22 cellular contexts compared by ENCODE assay signal in the genomic region with DNA sequence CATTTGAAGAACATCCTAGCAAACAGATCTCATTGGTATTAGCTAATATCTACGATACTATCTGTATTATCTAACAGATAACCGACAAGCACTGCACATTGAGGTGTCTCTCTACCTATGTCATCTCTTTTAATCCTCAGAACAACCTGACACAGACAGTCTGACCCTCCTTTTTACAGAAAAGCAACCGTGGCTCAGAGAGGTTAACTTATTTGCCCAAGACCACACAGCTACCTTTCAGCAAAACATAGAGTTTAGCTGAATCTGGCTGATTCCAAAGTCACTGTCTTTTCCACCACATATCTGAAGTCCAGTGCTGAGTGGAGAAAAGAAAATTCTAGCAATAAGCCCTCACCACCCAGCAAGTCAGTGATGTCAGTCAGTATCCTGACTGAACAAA.
A peak's percentile ranks its signal among the peaks of the same experiment; 100 is the strongest.
DNase-seq lines count a peak whose midpoint lies in the region; ATAC-seq and TF ChIP-seq lines count a peak whose summit lies in the region.
"Had no signal": no experiment of that assay in that cellular context is flagged by ENCODE, and none has a peak within 500 bp of the region (broad histone marks: within the 10 kb centered on the region; RNA-seq: fewer than 3 reads in every experiment).

No MANE protein-coding gene starts in this region.

- no peak overlapping the region for H2BK5ac ChIP-seq in mesenchymal stem cell (ENCODE audit: low read depth, low read length, poor library complexity, severe bottlenecking)

- H4K91ac ChIP-seq in mesenchymal stem cell (ENCODE audit: low read length), result no peak overlapping the region

- H3K14ac ChIP-seq in mesenchymal stem cell (ENCODE audit: low read length in 2 of 2), result peak overlapping the region in 1 of 2 experiments; percentile 45

- H3K4me2 ChIP-seq in mesenchymal stem cell (ENCODE audit: low read length, poor library complexity, severe bottlenecking), result no peak overlapping the region
- H3K4me2 ChIP-seq: BLaER1 had no signal

- H3K4me3 ChIP-seq in gastrocnemius medialis, result no peak overlapping the region
- no peak overlapping the region for H3K4me3 ChIP-seq in mesenchymal stem cell (ENCODE audit: insufficient read depth in 1 of 2, low read depth in 1 of 2, low read length in 2 of 2)
- no peak overlapping the region for H3K4me3 ChIP-seq in adrenal gland
- H3K4me3 ChIP-seq: BLaER1, GM12878 had no signal

- ATAC-seq in WTC11 (no peak), gastrocnemius medialis (no peak), HG03439 (IDR thresholded peaks at IDR 0.05; ENCODE audit: unreplicated experiment) (no peak)
- ATAC-seq: GM12878 had no signal

- H3K36me3 ChIP-seq in gastrocnemius medialis (no peaks in the 10 kb centered on the region), mesenchymal stem cell (ENCODE audit: control insufficient read depth in 1 of 2, insufficient read depth in 2 of 2, low read depth in 1 of 2, low read length in 2 of 2) (no peaks in the 10 kb centered on the region), adrenal gland (replicated peaks in 1 of 2) (no peaks in the 10 kb centered on the region)
- H3K36me3 ChIP-seq: BE2C, BLaER1 had no signal

- H3K27ac Mint-ChIP-seq in WTC11, result 0 out of 2 replicates have a peak overlapping the region, but pooled peaks have one; percentile 14
- H3K27ac Mint-ChIP-seq: CD4-positive, alpha-beta memory T cell; CD4-positive, CD25-positive, alpha-beta regulatory T cell had no signal

- 97% methylated on average over 3 of the region's 3 CpGs for WGBS in mesenchymal stem cell
- WGBS in adrenal gland, 4 donors, result 90 to 93% (median 91%) methylated on average over 3 of the region's 3 CpGs

- H3K4me1 ChIP-seq in gastrocnemius medialis (peaks cover 40 to 50% of the 10 kb centered on the region in 2 donors), mesenchymal stem cell (ENCODE audit: control insufficient read depth, insufficient read depth, low read depth, low read length) (peaks cover 5% of the 10 kb centered on the region), adrenal gland (replicated peaks in 1 of 2) (no peaks in the 10 kb centered on the region)
- H3K4me1 ChIP-seq: BE2C had no signal

- H2AK5ac ChIP-seq in mesenchymal stem cell (ENCODE audit: low read length, severe bottlenecking), result no peak overlapping the region

- H3K4me1 Mint-ChIP-seq in WTC11, result peaks cover 34% of the 10 kb centered on the region
- H3K4me1 Mint-ChIP-seq: CD4-positive, alpha-beta memory T cell; CD4-positive, CD25-positive, alpha-beta regulatory T cell; CD8-positive, alpha-beta memory T cell had no signal

- TF ChIP-seq POLR2A in gastrocnemius medialis (IDR thresholded peaks at IDR 0.05), result no peak
- TF ChIP-seq POLR2A in adrenal gland (IDR thresholded peaks at IDR 0.05), result no peak

- H3K79me1 ChIP-seq in mesenchymal stem cell (replicated peaks; ENCODE audit: low read length, poor library complexity, severe bottlenecking), result no peaks in the 10 kb centered on the region

- no peak overlapping the region for H3K9ac ChIP-seq in mesenchymal stem cell (ENCODE audit: low read length)
- H3K9ac ChIP-seq: BLaER1 had no signal

- no peak overlapping the region for H4K8ac ChIP-seq in mesenchymal stem cell (ENCODE audit: low read length)

- H3K27me3 ChIP-seq in gastrocnemius medialis (no peaks in the 10 kb centered on the region), mesenchymal stem cell (ENCODE audit: control insufficient read depth in 1 of 2, insufficient read depth in 1 of 2, low read length in 2 of 2) (no peaks in the 10 kb centered on the region), adrenal gland (no peaks in the 10 kb centered on the region)
- H3K27me3 ChIP-seq: BE2C, BLaER1 had no signal

- peak overlapping the region in 1 of 2 experiments; percentile 17 for H3K4ac ChIP-seq in mesenchymal stem cell (ENCODE audit: low read depth in 1 of 2, low read length in 2 of 2)

- H3K23ac ChIP-seq in mesenchymal stem cell (ENCODE audit: low read length in 2 of 2), result no peak overlapping the region

- no peak overlapping the region for H2AFZ ChIP-seq in mesenchymal stem cell (ENCODE audit: low read depth, low read length)

- no peak for DNase-seq in WTC11 (ENCODE audit: low spot score)
- DNase-seq in gastrocnemius medialis, result no peak
- no peak for DNase-seq in mesenchymal stem cell
- DNase-seq in adrenal gland, result no peak
- DNase-seq: 8988T; ACHN; BE2C; CD4-positive, alpha-beta memory T cell; CD4-positive, CD25-positive, alpha-beta regulatory T cell; CD8-positive, alpha-beta memory T cell; COR-L47; DMS 273 treated with DMSO at 0.1 percent for 48 hours; DMS153; DMS53; DMS79; DND-41; EL; GDM1 had no signal

- CTCF ChIA-PET in WTC11 (lab: Charles Lee), result no interaction called here

- H3K9me3 ChIP-seq in gastrocnemius medialis, result no peaks in the 10 kb centered on the region
- H3K9me3 ChIP-seq in mesenchymal stem cell (ENCODE audit: control insufficient read depth, low read length), result no peaks in the 10 kb centered on the region
- H3K9me3 ChIP-seq in adrenal gland (replicated peaks in 1 of 3), result no peaks in the 10 kb centered on the region
- H3K9me3 ChIP-seq: BE2C had no signal

- no peaks in the 10 kb centered on the region for H3K9me3 Mint-ChIP-seq in WTC11
- H3K9me3 Mint-ChIP-seq: CD4-positive, alpha-beta memory T cell; CD8-positive, alpha-beta memory T cell had no signal

- intact Hi-C loops in gastrocnemius medialis (cut with DNase I; ENCODE audit: low total_unique reads), result loop anchor here (5.0 to 10.0 kb wide), 2 partner anchors 548 to 610 kb away; no protein-coding TSS in a partner anchor
- intact Hi-C loops in adrenal gland (cut with DNase I), result no loop called here

- H2BK15ac ChIP-seq in mesenchymal stem cell (ENCODE audit: low read depth, poor library complexity, severe bottlenecking), result no peak overlapping the region

- TF ChIP-seq CTCF in WTC11 (IDR thresholded peaks at IDR 0.05) (no peak), gastrocnemius medialis (IDR thresholded peaks at IDR 0.05 in 4 of 5, conservative IDR thresholded peaks at IDR 0.05 in 1 of 5) (no peak), adrenal gland (IDR thresholded peaks at IDR 0.05) (no peak)

- no peak overlapping the region for H2BK12ac ChIP-seq in mesenchymal stem cell (ENCODE audit: low read length in 2 of 2)

- no peak overlapping the region for H3K4me3 Mint-ChIP-seq in WTC11
- H3K4me3 Mint-ChIP-seq: CD14-positive monocyte; CD4-positive, alpha-beta memory T cell; CD4-positive, CD25-positive, alpha-beta regulatory T cell; CD8-positive, alpha-beta memory T cell had no signal

- in situ Hi-C loops in gastrocnemius medialis (cut with MboI; ENCODE audit: low sequenced_read_pairs in 4 of 4), result loop anchor here in 2 of 4 donors (5.0 to 25.0 kb wide), 4 partner anchors 150 to 600 kb away; a partner anchor contains a TSS

- POLR2A ChIA-PET in WTC11 (lab: Charles Lee), result no interaction called here

- no peak overlapping the region for H3K18ac ChIP-seq in mesenchymal stem cell (ENCODE audit: low read depth in 1 of 2, low read length in 2 of 2)

- no peak overlapping the region for H2BK120ac ChIP-seq in mesenchymal stem cell (ENCODE audit: low read depth, low read length)

- no peaks in the 10 kb centered on the region for H3K27me3 Mint-ChIP-seq in WTC11 (ENCODE audit: low read depth)
- H3K27me3 Mint-ChIP-seq: CD4-positive, alpha-beta memory T cell had no signal

- H3K36me3 Mint-ChIP-seq in WTC11, result no peaks in the 10 kb centered on the region
- H3K36me3 Mint-ChIP-seq: CD4-positive, alpha-beta memory T cell; CD4-positive, CD25-positive, alpha-beta regulatory T cell had no signal

- H3K27ac ChIP-seq in gastrocnemius medialis (peak overlapping the region; percentile 84 to 89 (median 86)), mesenchymal stem cell (ENCODE audit: low read length, poor library complexity, severe bottlenecking) (no peak overlapping the region), adrenal gland (no peak overlapping the region)
- H3K27ac ChIP-seq: BLaER1 had no signal

TF ChIP-seq in WTC11, 78 proteins besides CTCF, POLR2A, EP300 and RAD21:
- no peak for TF ChIP-seq CREB1 (CRISPR knock-in tag; IDR thresholded peaks at IDR 0.05)
- TF ChIP-seq, protein P1, sequence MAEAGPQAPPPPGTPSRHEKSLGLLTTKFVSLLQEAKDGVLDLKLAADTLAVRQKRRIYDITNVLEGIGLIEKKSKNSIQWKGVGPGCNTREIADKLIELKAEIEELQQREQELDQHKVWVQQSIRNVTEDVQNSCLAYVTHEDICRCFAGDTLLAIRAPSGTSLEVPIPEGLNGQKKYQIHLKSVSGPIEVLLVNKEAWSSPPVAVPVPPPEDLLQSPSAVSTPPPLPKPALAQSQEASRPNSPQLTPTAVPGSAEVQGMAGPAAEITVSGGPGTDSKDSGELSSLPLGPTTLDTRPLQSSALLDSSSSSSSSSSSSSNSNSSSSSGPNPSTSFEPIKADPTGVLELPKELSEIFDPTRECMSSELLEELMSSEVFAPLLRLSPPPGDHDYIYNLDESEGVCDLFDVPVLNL (CRISPR knock-in tag; IDR thresholded peaks at IDR 0.05; ENCODE audit: borderline replicate concordance, low read depth), result no peak
- TF ChIP-seq, protein P2, sequence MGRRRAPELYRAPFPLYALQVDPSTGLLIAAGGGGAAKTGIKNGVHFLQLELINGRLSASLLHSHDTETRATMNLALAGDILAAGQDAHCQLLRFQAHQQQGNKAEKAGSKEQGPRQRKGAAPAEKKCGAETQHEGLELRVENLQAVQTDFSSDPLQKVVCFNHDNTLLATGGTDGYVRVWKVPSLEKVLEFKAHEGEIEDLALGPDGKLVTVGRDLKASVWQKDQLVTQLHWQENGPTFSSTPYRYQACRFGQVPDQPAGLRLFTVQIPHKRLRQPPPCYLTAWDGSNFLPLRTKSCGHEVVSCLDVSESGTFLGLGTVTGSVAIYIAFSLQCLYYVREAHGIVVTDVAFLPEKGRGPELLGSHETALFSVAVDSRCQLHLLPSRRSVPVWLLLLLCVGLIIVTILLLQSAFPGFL (CRISPR knock-in tag; IDR thresholded peaks at IDR 0.05; ENCODE audit: borderline replicate concordance), result no peak
- TF ChIP-seq, protein P3, sequence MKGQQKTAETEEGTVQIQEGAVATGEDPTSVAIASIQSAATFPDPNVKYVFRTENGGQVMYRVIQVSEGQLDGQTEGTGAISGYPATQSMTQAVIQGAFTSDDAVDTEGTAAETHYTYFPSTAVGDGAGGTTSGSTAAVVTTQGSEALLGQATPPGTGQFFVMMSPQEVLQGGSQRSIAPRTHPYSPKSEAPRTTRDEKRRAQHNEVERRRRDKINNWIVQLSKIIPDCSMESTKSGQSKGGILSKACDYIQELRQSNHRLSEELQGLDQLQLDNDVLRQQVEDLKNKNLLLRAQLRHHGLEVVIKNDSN (CRISPR knock-in tag; IDR thresholded peaks at IDR 0.05), result no peak
- TF ChIP-seq, protein P4, sequence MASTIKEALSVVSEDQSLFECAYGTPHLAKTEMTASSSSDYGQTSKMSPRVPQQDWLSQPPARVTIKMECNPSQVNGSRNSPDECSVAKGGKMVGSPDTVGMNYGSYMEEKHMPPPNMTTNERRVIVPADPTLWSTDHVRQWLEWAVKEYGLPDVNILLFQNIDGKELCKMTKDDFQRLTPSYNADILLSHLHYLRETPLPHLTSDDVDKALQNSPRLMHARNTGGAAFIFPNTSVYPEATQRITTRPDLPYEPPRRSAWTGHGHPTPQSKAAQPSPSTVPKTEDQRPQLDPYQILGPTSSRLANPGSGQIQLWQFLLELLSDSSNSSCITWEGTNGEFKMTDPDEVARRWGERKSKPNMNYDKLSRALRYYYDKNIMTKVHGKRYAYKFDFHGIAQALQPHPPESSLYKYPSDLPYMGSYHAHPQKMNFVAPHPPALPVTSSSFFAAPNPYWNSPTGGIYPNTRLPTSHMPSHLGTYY (CRISPR knock-in tag; IDR thresholded peaks at IDR 0.05), result no peak
- no peak for TF ChIP-seq NR3C1 (CRISPR knock-in tag; conservative IDR thresholded peaks at IDR 0.05; ENCODE audit: low read depth)

Comparison
In these comparisons a context has a peak if more than half of its experiments do, and no peak if none do; other contexts are left out.
1. H3K27ac ChIP-seq: peak in gastrocnemius medialis (4 of 4); none in mesenchymal stem cell (single experiment) and adrenal gland (0 of 5).